8 cellular contexts compared by ENCODE assay signal in the genomic region with DNA sequence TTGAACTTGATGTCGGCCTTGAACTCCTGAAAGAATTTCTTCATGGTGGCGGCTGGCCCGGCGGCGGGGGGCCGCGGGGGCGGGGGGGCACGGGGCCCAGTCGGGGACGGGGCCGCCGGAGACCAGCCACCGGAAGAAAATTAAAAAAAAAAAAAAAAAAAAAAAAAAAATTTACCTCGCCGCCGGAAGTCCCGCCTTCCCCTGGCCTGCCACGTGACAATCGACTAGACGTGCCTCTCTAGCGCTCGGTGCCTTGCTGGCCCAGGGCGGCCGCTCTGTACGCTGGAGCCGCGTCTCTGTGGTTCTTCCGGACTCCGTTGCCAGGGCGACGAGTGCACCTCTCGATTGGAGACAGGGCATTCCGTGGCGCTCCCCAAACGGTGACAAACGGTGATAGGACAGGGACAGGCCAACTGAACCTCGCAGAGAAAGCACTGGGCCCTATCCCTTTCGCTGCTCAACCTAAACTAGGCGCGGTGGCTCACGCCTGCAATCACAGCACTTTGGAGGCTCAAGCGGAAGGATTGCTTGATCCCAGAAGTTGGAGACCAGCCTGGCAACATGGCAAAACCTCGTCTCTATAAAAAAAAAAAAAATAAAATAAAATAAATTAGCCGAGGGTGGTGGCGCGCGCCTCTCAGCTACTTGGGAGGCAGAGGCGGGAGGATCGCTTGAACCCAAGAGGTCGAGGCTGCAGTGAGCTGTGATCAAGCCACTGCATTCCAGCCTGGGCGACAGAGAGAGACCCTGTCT. TPM values are rescaled to one million over a fixed set of nuclear protein-coding genes. Genes with fewer than 3 reads are reported as not detected.
A peak's percentile ranks its signal among the peaks of the same experiment; 100 is the strongest.
DNase-seq lines count a peak whose midpoint lies in the region; ATAC-seq and TF ChIP-seq lines count a peak whose summit lies in the region.

Gene UBXN6, minus strand, starts transcription at position 141 of the 753 bp plus-strand sequence. Its CDS starts 97 bp downstream, at position 44.

- H3K27ac Mint-ChIP-seq in CD4-positive, CD25-positive, alpha-beta regulatory T cell = peak within 1 kb of the TSS; percentile 93 to 95 (median 94)

- peaks cover 21% of the 10 kb centered on the region for H3K4me1 ChIP-seq in CD4-positive, CD25-positive, alpha-beta regulatory T cell (ENCODE audit: control insufficient read depth, insufficient read depth, low read length, poor library complexity, severe bottlenecking)
- peaks cover 0 to 15% of the 10 kb centered on the region in 2 donors for H3K4me1 ChIP-seq in lung (ENCODE audit: control insufficient read depth in 2 of 2, insufficient read depth in 2 of 2, low read length in 2 of 2)

- peak; percentile 98 to 99 for ATAC-seq in CD4-positive, CD25-positive, alpha-beta regulatory T cell (ENCODE audit: low read depth in 2 of 2)
- ATAC-seq in GM19467 (IDR thresholded peaks at IDR 0.05; ENCODE audit: unreplicated experiment) (peak; percentile 88), lung (ENCODE audit: insufficient read depth, low FRiP score) (peak; percentile 85)

- no peaks in the 10 kb centered on the region for H3K36me3 Mint-ChIP-seq in CD4-positive, CD25-positive, alpha-beta regulatory T cell

- H3K9me3 Mint-ChIP-seq in CD4-positive, CD25-positive, alpha-beta regulatory T cell = peaks cover 0 to 2% (median 0%) of the 10 kb centered on the region in 7 donors

- H3K27ac ChIP-seq in CD4-positive, CD25-positive, alpha-beta regulatory T cell (ENCODE audit: insufficient read depth, low read length, poor library complexity, severe bottlenecking) = peak within 1 kb of the TSS; percentile 76
- peak within 1 kb of the TSS; percentile 83 to 89 for H3K27ac ChIP-seq in lung (ENCODE audit: low read depth in 1 of 2, low read length in 1 of 2)

- no peaks in the 10 kb centered on the region for H3K9me3 ChIP-seq in CD4-positive, CD25-positive, alpha-beta regulatory T cell (ENCODE audit: control insufficient read depth in 2 of 2, low read length in 2 of 2)
- H3K9me3 ChIP-seq in lung (ENCODE audit: control insufficient read depth in 2 of 2, insufficient read depth in 1 of 2, low read length in 1 of 2) = no peaks in the 10 kb centered on the region

- H3K4me1 Mint-ChIP-seq in CD4-positive, CD25-positive, alpha-beta regulatory T cell = peaks cover 3 to 22% (median 10%) of the 10 kb centered on the region in 4 donors

- WGBS in lung, 2 donors = 11 to 14% methylated on average over 39 to 52 of the region's 52 CpGs

- H3K4me3 ChIP-seq in CD4-positive, CD25-positive, alpha-beta regulatory T cell (ENCODE audit: low read depth, low read length) = peak within 1 kb of the TSS; percentile 66
- peak within 1 kb of the TSS; percentile 58 for H3K4me3 ChIP-seq in lung

- H3K4me3 Mint-ChIP-seq in CD4-positive, CD25-positive, alpha-beta regulatory T cell = peak within 1 kb of the TSS; percentile 91 to 95 (median 93)

- DNase-seq in CD4-positive, CD25-positive, alpha-beta regulatory T cell = peak; percentile 98 to 99 (median 98)
- DNase-seq in HS-27A (ENCODE audit: low read depth) = peak; percentile 85
- DNase-seq in NK-92 (lab: John Stamatoyannopoulos, UW; ENCODE audit: unreplicated experiment) = peak; percentile 72
- DNase-seq in activated CD8-positive, alpha-beta memory T cell treated with anti-CD3 and anti-CD28 coated beads for 1 hour (ENCODE audit: extremely low read depth in 1 of 2, low read depth in 1 of 2) = peak; percentile 95
- peak; percentile 95 for DNase-seq in effector CD8-positive, alpha-beta T cell (lab: John Stamatoyannopoulos, UW)
- peak; percentile 98 for DNase-seq in lung (ENCODE audit: low spot score)
- DNase-seq in stimulated activated CD4-positive, alpha-beta T cell treated with anti-CD3 and anti-CD28 coated beads, TNF-alpha, amount 100 ng/mL, for 4 hours (ENCODE audit: low read depth in 3 of 3) = peak; percentile 88 to 95 (median 94)

- H3K27me3 ChIP-seq in CD4-positive, CD25-positive, alpha-beta regulatory T cell (ENCODE audit: control insufficient read depth, insufficient read depth, low read length) = no peaks in the 10 kb centered on the region
- H3K27me3 ChIP-seq in lung (ENCODE audit: control insufficient read depth, insufficient read depth) = no peaks in the 10 kb centered on the region

- TF ChIP-seq CTCF in lung (IDR thresholded peaks at IDR 0.05; ENCODE audit: control extremely low read depth, extremely low read depth) = no peak

- H3K36me3 ChIP-seq in CD4-positive, CD25-positive, alpha-beta regulatory T cell (ENCODE audit: control insufficient read depth, insufficient read depth, low read length) = peaks cover 9% of the 10 kb centered on the region
- peaks cover 3 to 19% of the 10 kb centered on the region in 2 donors for H3K36me3 ChIP-seq in lung (ENCODE audit: control insufficient read depth in 2 of 2, insufficient read depth in 2 of 2, low read length in 2 of 2)

- peaks cover 4% of the 10 kb centered on the region for H3K27me3 Mint-ChIP-seq in CD4-positive, CD25-positive, alpha-beta regulatory T cell

RNA-seq across cellular contexts. Expression of gene UBXN6, which starts in this region (rescaled TPM):
- 54.2 TPM for total RNA-seq in CD4-positive, CD25-positive, alpha-beta regulatory T cell
- 1 to 10 TPM; 4.6 to 6.4 (median 4.9) TPM for polyA plus RNA-seq in CD4-positive, CD25-positive, alpha-beta regulatory T cell
- total RNA-seq in lung = 100 to 1,000 TPM in 1 of 2 donors, 10 to 100 TPM in 1; 74.4 to 113 TPM
- polyA plus RNA-seq in lung = 100 to 1,000 TPM in 1 of 2 donors, 10 to 100 TPM in 1; 83.6 to 128 TPM

Comparison
In these comparisons a context has a peak if more than half of its experiments do, and no peak if none do; other contexts are left out.
1. Peak in every context shown above with its lines: DNase-seq, ATAC-seq, H3K4me3 ChIP-seq and H3K27ac ChIP-seq.
2. RNA of gene UBXN6 (polyA plus RNA-seq): 83.6 to 128 TPM in lung; 4.6 to 6.4 TPM in CD4-positive, CD25-positive, alpha-beta regulatory T cell; every median in the first group is over 10 times any median in the second.